In genomic region chr1:7454895-7455784, GRCh38 we compare ENCODE assay signal across 10 cellular contexts.
DNase-seq lines count a peak whose midpoint lies in the region; ATAC-seq and TF ChIP-seq lines count a peak whose summit lies in the region.
"Had no signal": no experiment of that assay in that cellular context is flagged by ENCODE, and none has a peak within 500 bp of the region (broad histone marks: within the 10 kb centered on the region; RNA-seq: fewer than 3 reads in every experiment).

No MANE protein-coding gene starts in this region.

- no peak overlapping the region for H3K9ac ChIP-seq in adipocyte (ENCODE audit: low read length)

- H3K36me3 Mint-ChIP-seq in glutamatergic neuron (ENCODE audit: unreplicated experiment), result no peaks in the 10 kb centered on the region

- H3K27me3 ChIP-seq in adipocyte (replicated peaks; ENCODE audit: control insufficient read depth, insufficient read depth, low read length), result peaks cover 17% of the 10 kb centered on the region

- peak overlapping the region; percentile 43 for H3K27ac Mint-ChIP-seq in glutamatergic neuron (ENCODE audit: unreplicated experiment)

- H3K4me1 Mint-ChIP-seq in glutamatergic neuron (ENCODE audit: low read depth, unreplicated experiment), result peaks cover 43% of the 10 kb centered on the region

- peak; percentile 88 for DNase-seq in G401 (ENCODE audit: low spot score)
- peak; percentile 15 for DNase-seq in adipocyte (ENCODE audit: low read depth)
- DNase-seq in glutamatergic neuron, result no peak
- no peak for DNase-seq in sciatic nerve (ENCODE audit: low spot score)
- no peak for DNase-seq in activated T-cell treated with anti-CD3 and anti-CD28 coated beads, Interleukin-2, amount 50 U/mL, for 48 hours
- DNase-seq: activated gamma-delta T cell, NCI-H524 had no signal

- peak overlapping the region; percentile 12 for H3K4me3 ChIP-seq in adipocyte (ENCODE audit: low read length)

- H3K36me3 ChIP-seq in adipocyte (ENCODE audit: control insufficient read depth, insufficient read depth, low read length, severe bottlenecking), result no peaks in the 10 kb centered on the region

- ATAC-seq in sciatic nerve (peak; percentile 53), GM19023 (IDR thresholded peaks at IDR 0.05; ENCODE audit: unreplicated experiment) (no peak), HG02852 (IDR thresholded peaks at IDR 0.05; ENCODE audit: unreplicated experiment) (no peak), HG03039 (IDR thresholded peaks at IDR 0.05; ENCODE audit: unreplicated experiment) (no peak)

- no peaks in the 10 kb centered on the region for H3K9me3 ChIP-seq in adipocyte (ENCODE audit: control insufficient read depth, low read length)

- intact Hi-C loops in sciatic nerve (cut with DNase I), result loop anchor here (5.0 kb wide), 1 partner anchor 192 kb away; no protein-coding TSS in a partner anchor

- no peaks in the 10 kb centered on the region for H3K9me3 Mint-ChIP-seq in glutamatergic neuron (ENCODE audit: unreplicated experiment)

- H3K4me3 Mint-ChIP-seq in glutamatergic neuron (ENCODE audit: unreplicated experiment), result peak overlapping the region; percentile 15

- H3K27me3 Mint-ChIP-seq in glutamatergic neuron (ENCODE audit: unreplicated experiment), result no peaks in the 10 kb centered on the region

- in situ Hi-C loops in G401 (cut with HindIII; ENCODE audit: low sequenced_read_pairs), result no loop called here

- H3K4me1 ChIP-seq in adipocyte (ENCODE audit: control insufficient read depth, insufficient read depth, low read length), result peaks cover 34% of the 10 kb centered on the region

- no peak for TF ChIP-seq CTCF in glutamatergic neuron (IDR thresholded peaks at IDR 0.05; ENCODE audit: partially characterized antibody, unreplicated experiment)

Comparison
In these comparisons a context has a peak if more than half of its experiments do, and no peak if none do; other contexts are left out.
1. DNase-seq: peak in G401 (single experiment) and adipocyte (single experiment); none in glutamatergic neuron (single experiment), sciatic nerve (single experiment) and activated T-cell treated with anti-CD3 and anti-CD28 coated beads, Interleukin-2, amount 50 U/mL, for 48 hours (0 of 2).